ENCODE assay signal across 1 cellular context in genomic region chr5:14685757-14686156, GRCh38.
TF ChIP-seq lines count a peak whose summit lies in the region.

No MANE protein-coding gene starts in this region.

TF ChIP-seq in GM12878, 131 proteins besides CTCF, POLR2A, EP300 and RAD21 (continued from another document):
- TF ChIP-seq BACH1 (IDR thresholded peaks at IDR 0.05; ENCODE audit: borderline replicate concordance) (0 out of 2 replicates have a peak, but pooled peaks have one; percentile 23), RB1 (IDR thresholded peaks at IDR 0.05; ENCODE audit: borderline replicate concordance) (no peak), CBFB (IDR thresholded peaks at IDR 0.05; ENCODE audit: low read depth) (0 out of 2 replicates have a peak, but pooled peaks have one; percentile 30), PAX5 (IDR thresholded peaks at IDR 0.05; ENCODE audit: borderline replicate concordance, low read depth, low read length) (no peak), NBN (IDR thresholded peaks at IDR 0.05) (no peak), TCF7 (IDR thresholded peaks at IDR 0.05; ENCODE audit: borderline replicate concordance) (no peak), HDGF (IDR thresholded peaks at IDR 0.05) (0 out of 2 replicates have a peak, but pooled peaks have one; percentile 45), PML (IDR thresholded peaks at IDR 0.05; ENCODE audit: low read length) (0 out of 2 replicates have a peak, but pooled peaks have one; percentile 40), POLR2AphosphoS5 (IDR thresholded peaks at IDR 0.05; ENCODE audit: low read length) (no peak), MTA2 (IDR thresholded peaks at IDR 0.05; ENCODE audit: low read depth) (peak; percentile 39; the same call in 1 of the 2 replicates), RUNX3 (IDR thresholded peaks at IDR 0.05; ENCODE audit: low read length) (peak; percentile 80), USF1 (IDR thresholded peaks at IDR 0.05; ENCODE audit: borderline replicate concordance, extremely low read length, insufficient read depth, low read depth, low read length) (no peak), IKZF2 (IDR thresholded peaks at IDR 0.05) (0 out of 4 replicates have a peak, but pooled peaks of 1 of the 2 experiments have one; percentile 11), DPF2 (IDR thresholded peaks at IDR 0.05) (0 out of 2 replicates have a peak, but pooled peaks have one; percentile 22), POU2F2 (IDR thresholded peaks at IDR 0.05; ENCODE audit: borderline replicate concordance, low read depth, low read length) (peak; percentile 78; the same call in 2 of the 3 replicates), STAT1 (conservative IDR thresholded peaks at IDR 0.05) (no peak), SIN3A (IDR thresholded peaks at IDR 0.05; ENCODE audit: low read depth, low read length) (no peak), FOS (IDR thresholded peaks at IDR 0.05; ENCODE audit: borderline replicate concordance, extremely low read depth, insufficient read length) (no peak), SMC3 (IDR thresholded peaks at IDR 0.05; ENCODE audit: borderline replicate concordance, low read length) (peak; percentile 56; the same call in 1 of the 2 replicates), ATF2 (IDR thresholded peaks at IDR 0.05; ENCODE audit: low read length) (peak; percentile 58; the same call in 1 of the 2 replicates), NRF1 (conservative IDR thresholded peaks at IDR 0.05; ENCODE audit: low read depth, low read length) (no peak), CREM (IDR thresholded peaks at IDR 0.05; ENCODE audit: low read depth) (no peak), IRF4 (IDR thresholded peaks at IDR 0.05; ENCODE audit: low read depth, low read length) (0 out of 2 replicates have a peak, but pooled peaks have one; percentile 22), SKIL (IDR thresholded peaks at IDR 0.05; ENCODE audit: low read depth, poor library complexity, severe bottlenecking) (no peak), ZNF592 (IDR thresholded peaks at IDR 0.05) (no peak), EZH2 (IDR thresholded peaks at IDR 0.05; ENCODE audit: borderline replicate concordance, control insufficient read depth, low read depth, low read length) (no peak), KLF5 (IDR thresholded peaks at IDR 0.05; ENCODE audit: partially characterized antibody) (no peak), BHLHE40 (IDR thresholded peaks at IDR 0.05; ENCODE audit: borderline replicate concordance in 1 of 2, low read depth in 2 of 2, low read length in 1 of 2) (no peak), EGR1 (IDR thresholded peaks at IDR 0.05; ENCODE audit: borderline replicate concordance in 1 of 2, low read depth in 2 of 2, low read length in 2 of 2) (no peak), MXI1 (IDR thresholded peaks at IDR 0.05; ENCODE audit: low read depth, low read length) (peak; percentile 58; the same call in 1 of the 2 replicates), NKRF (conservative IDR thresholded peaks at IDR 0.05) (no peak), HCFC1 (IDR thresholded peaks at IDR 0.05; ENCODE audit: low read length) (no peak), RELA (IDR thresholded peaks at IDR 0.05; ENCODE audit: borderline replicate concordance, partially characterized antibody) (peak; percentile 43), CBX3 (IDR thresholded peaks at IDR 0.05; ENCODE audit: borderline replicate concordance, low read depth) (no peak), HDAC6 (IDR thresholded peaks at IDR 0.05; ENCODE audit: unreplicated experiment) (no peak), MAX (IDR thresholded peaks at IDR 0.05; ENCODE audit: low read depth, low read length) (peak; percentile 23; the same call in 1 of the 2 replicates), ZNF24 (IDR thresholded peaks at IDR 0.05) (no peak), SREBF1 (IDR thresholded peaks at IDR 0.05; ENCODE audit: low read length) (no peak), SUZ12 (IDR thresholded peaks at IDR 0.05; ENCODE audit: unreplicated experiment) (no peak), ZNF622 (IDR thresholded peaks at IDR 0.05) (no peak), JUND (IDR thresholded peaks at IDR 0.05; ENCODE audit: low read depth, low read length) (no peak), MLLT1 (IDR thresholded peaks at IDR 0.05) (0 out of 2 replicates have a peak, but pooled peaks have one; percentile 36), NFYA (IDR thresholded peaks at IDR 0.05; ENCODE audit: borderline replicate concordance, low read depth, low read length) (no peak), TBL1XR1 (IDR thresholded peaks at IDR 0.05; ENCODE audit: low read depth, low read length) (peak; percentile 36), SPI1 (IDR thresholded peaks at IDR 0.05; ENCODE audit: borderline replicate concordance, insufficient read depth, low read depth, low read length) (no peak), BRCA1 (IDR thresholded peaks at IDR 0.05; ENCODE audit: low read depth, low read length) (no peak), SMAD5 (IDR thresholded peaks at IDR 0.05; ENCODE audit: low read depth) (no peak), FOXK2 (IDR thresholded peaks at IDR 0.05) (no peak), SIX5 (IDR thresholded peaks at IDR 0.05; ENCODE audit: low read depth, low read length, severe bottlenecking) (no peak), NFIC (IDR thresholded peaks at IDR 0.05; ENCODE audit: low read depth, low read length) (peak; percentile 35; the same call in 1 of the 2 replicates), TCF12 (IDR thresholded peaks at IDR 0.05; ENCODE audit: low read depth, low read length) (no peak), BCL3 (IDR thresholded peaks at IDR 0.05; ENCODE audit: borderline replicate concordance, insufficient read depth, low read depth, low read length, poor library complexity, severe bottlenecking) (no peak), LARP7 (IDR thresholded peaks at IDR 0.05) (no peak), YY1 (IDR thresholded peaks at IDR 0.05; ENCODE audit: low read depth, low read length) (0 out of 2 replicates have a peak, but pooled peaks have one; percentile 26), BMI1 (IDR thresholded peaks at IDR 0.05; ENCODE audit: borderline replicate concordance) (no peak), CREB1 (IDR thresholded peaks at IDR 0.05; ENCODE audit: low read depth) (0 out of 2 replicates have a peak, but pooled peaks have one; percentile 35)
